ENCODE assay signal across 8 cellular contexts in genomic region chr14:22427771-22428228, GRCh38.
DNase-seq lines count a peak whose midpoint lies in the region; ATAC-seq and TF ChIP-seq lines count a peak whose summit lies in the region.

No MANE protein-coding gene starts in this region.

- H3K36me3 Mint-ChIP-seq in CD14-positive monocyte = peaks cover 0 to 4% of the 10 kb centered on the region in 2 donors
- H3K36me3 Mint-ChIP-seq in CD8-positive, alpha-beta T cell = no peaks in the 10 kb centered on the region
- H3K36me3 Mint-ChIP-seq in activated T-helper 1 cell treated with anti-CD3 and anti-CD28 coated beads, Interleukin-12 subunit alpha, Interleukin-12 subunit beta, Interleukin-2, Interleukin-4 antibody, amounts not matched to agents 30 ng/mL and 10 ng/mL and 1 ng/mL, durations not matched to agents 14 hours and 24 hours and 36 hours (ENCODE audit: low read depth) = no peaks in the 10 kb centered on the region

- no peak overlapping the region for H3K27ac ChIP-seq in fibroblast of lung (ENCODE audit: insufficient read depth, low read length)
- H3K27ac ChIP-seq in CD8-positive, alpha-beta T cell (ENCODE audit: low read depth, low read length) = no peak overlapping the region

- H3K27ac Mint-ChIP-seq in CD14-positive monocyte = peak overlapping the region; percentile 84 to 94 (median 92)
- no peak overlapping the region for H3K27ac Mint-ChIP-seq in CD8-positive, alpha-beta T cell
- no peak overlapping the region for H3K27ac Mint-ChIP-seq in activated T-helper 1 cell treated with anti-CD3 and anti-CD28 coated beads, Interleukin-12 subunit alpha, Interleukin-12 subunit beta, Interleukin-2, Interleukin-4 antibody, amounts not matched to agents 30 ng/mL and 10 ng/mL and 1 ng/mL, durations not matched to agents 14 hours and 24 hours and 36 hours

- no peak overlapping the region for H3K9ac ChIP-seq in fibroblast of lung (ENCODE audit: insufficient read depth, low read length)

- peaks cover 64% of the 10 kb centered on the region for H3K4me1 Mint-ChIP-seq in CD14-positive monocyte
- no peaks in the 10 kb centered on the region for H3K4me1 Mint-ChIP-seq in CD8-positive, alpha-beta T cell (ENCODE audit: low read depth)
- H3K4me1 Mint-ChIP-seq in activated T-helper 1 cell treated with anti-CD3 and anti-CD28 coated beads, Interleukin-12 subunit alpha, Interleukin-12 subunit beta, Interleukin-2, Interleukin-4 antibody, amounts not matched to agents 30 ng/mL and 10 ng/mL and 1 ng/mL, durations not matched to agents 14 hours and 24 hours and 36 hours (ENCODE audit: low read depth) = no peaks in the 10 kb centered on the region

- H3K36me3 ChIP-seq in fibroblast of lung (ENCODE audit: control insufficient read depth, insufficient read depth, low read length) (no peaks in the 10 kb centered on the region), neuron (ENCODE audit: insufficient read depth, low read length) (no peaks in the 10 kb centered on the region)
- H3K36me3 ChIP-seq in CD8-positive, alpha-beta T cell (ENCODE audit: insufficient read depth, low read length) = no peaks in the 10 kb centered on the region

- ATAC-seq in CD8-positive, alpha-beta T cell = no peak

- intact Hi-C loops in CD14-positive monocyte (cut with micrococcal nuclease) = no loop called here
- intact Hi-C loops in CD8-positive, alpha-beta T cell (cut with DNase I, micrococcal nuclease) = no loop called here
- intact Hi-C loops in activated T-helper 1 cell treated with anti-CD3 and anti-CD28 coated beads, Interleukin-12 subunit alpha, Interleukin-12 subunit beta, Interleukin-2, Interleukin-4 antibody, amounts not matched to agents 30 ng/mL and 10 ng/mL and 1 ng/mL, durations not matched to agents 14 hours and 24 hours and 36 hours (cut with micrococcal nuclease) = no loop called here

- H2AFZ ChIP-seq in fibroblast of lung (ENCODE audit: low read length) (no peak overlapping the region), neuron (ENCODE audit: low read depth, low read length) (no peak overlapping the region)

- H3K27me3 Mint-ChIP-seq in CD14-positive monocyte (ENCODE audit: low read depth in 3 of 3) = peaks cover 0 to 1% (median 0%) of the 10 kb centered on the region in 3 donors
- H3K27me3 Mint-ChIP-seq in CD8-positive, alpha-beta T cell (ENCODE audit: low read depth) = no peaks in the 10 kb centered on the region
- no peaks in the 10 kb centered on the region for H3K27me3 Mint-ChIP-seq in activated T-helper 1 cell treated with anti-CD3 and anti-CD28 coated beads, Interleukin-12 subunit alpha, Interleukin-12 subunit beta, Interleukin-2, Interleukin-4 antibody, amounts not matched to agents 30 ng/mL and 10 ng/mL and 1 ng/mL, durations not matched to agents 14 hours and 24 hours and 36 hours (ENCODE audit: insufficient read depth)

- peak overlapping the region; percentile 48 for H3K4me2 ChIP-seq in fibroblast of lung (ENCODE audit: extremely low read depth, insufficient read depth, low read length)

- H3K27me3 ChIP-seq in fibroblast of lung (ENCODE audit: control insufficient read depth, insufficient read depth, low read length) = peaks cover 6% of the 10 kb centered on the region
- H3K27me3 ChIP-seq in neuron (ENCODE audit: insufficient read depth, low read length) = no peaks in the 10 kb centered on the region
- H3K27me3 ChIP-seq in CD8-positive, alpha-beta T cell (ENCODE audit: insufficient read depth, low read length) = no peaks in the 10 kb centered on the region

- no peaks in the 10 kb centered on the region for H3K9me3 Mint-ChIP-seq in CD14-positive monocyte
- no peaks in the 10 kb centered on the region for H3K9me3 Mint-ChIP-seq in CD8-positive, alpha-beta T cell
- no peaks in the 10 kb centered on the region for H3K9me3 Mint-ChIP-seq in activated T-helper 1 cell treated with anti-CD3 and anti-CD28 coated beads, Interleukin-12 subunit alpha, Interleukin-12 subunit beta, Interleukin-2, Interleukin-4 antibody, amounts not matched to agents 30 ng/mL and 10 ng/mL and 1 ng/mL, durations not matched to agents 14 hours and 24 hours and 36 hours

- H3K79me2 ChIP-seq in fibroblast of lung (ENCODE audit: control insufficient read depth, insufficient read depth, low read length) = no peaks in the 10 kb centered on the region

- peak; percentile 52 for DNase-seq in CD14-positive monocyte (ENCODE audit: low spot score)
- DNase-seq in OCI-M1 (lab: John Stamatoyannopoulos, UW) = peak; percentile 92
- DNase-seq in fibroblast of lung (ENCODE audit: low read depth in 2 of 2) = peak; percentile 68 to 88
- DNase-seq in CD8-positive, alpha-beta T cell = no peak
- DNase-seq in activated T-helper 1 cell treated with anti-CD3 and anti-CD28 coated beads, Interleukin-12 subunit alpha, Interleukin-12 subunit beta, Interleukin-2, Interleukin-4 antibody, amounts not matched to agents 30 ng/mL and 10 ng/mL and 1 ng/mL, durations not matched to agents 14 hours and 24 hours and 36 hours (ENCODE audit: low spot score) = no peak
- no peak for DNase-seq in NCI-H82 (lab: John Stamatoyannopoulos, UW)
- DNase-seq in GOT3 (lab: John Stamatoyannopoulos, UW) = no peak

- POLR2A ChIA-PET in CD8-positive, alpha-beta T cell (lab: Charles Lee) = no interaction called here

- H3K4me3 ChIP-seq in fibroblast of lung (replicated peaks in 1 of 4; ENCODE audit: control extremely low read depth in 1 of 4, insufficient read depth in 1 of 4, low read depth in 3 of 4, low read length in 4 of 4) (peak overlapping the region in 1 of 4 experiments; percentile 22), neuron (ENCODE audit: low read length) (peak overlapping the region; percentile 43)
- H3K4me3 ChIP-seq in CD8-positive, alpha-beta T cell (ENCODE audit: low read depth, low read length) = no peak overlapping the region

- no peaks in the 10 kb centered on the region for H4K20me1 ChIP-seq in fibroblast of lung (ENCODE audit: control insufficient read depth, extremely low read depth, insufficient read depth, low read length)

- CTCF ChIA-PET in CD8-positive, alpha-beta T cell (lab: Charles Lee) = no interaction called here

- no peak for TF ChIP-seq CTCF in CD14-positive monocyte (IDR thresholded peaks at IDR 0.05)
- TF ChIP-seq CTCF in fibroblast of lung (conservative IDR thresholded peaks at IDR 0.05 in 1 of 2, IDR thresholded peaks at IDR 0.05 in 1 of 2; ENCODE audit: low read depth in 1 of 2, low read length in 2 of 2) = no peak
- TF ChIP-seq CTCF in CD8-positive, alpha-beta T cell (IDR thresholded peaks at IDR 0.05) = no peak

- peak overlapping the region; percentile 68 to 92 for H3K4me3 Mint-ChIP-seq in CD14-positive monocyte
- H3K4me3 Mint-ChIP-seq in CD8-positive, alpha-beta T cell = no peak overlapping the region
- no peak overlapping the region for H3K4me3 Mint-ChIP-seq in activated T-helper 1 cell treated with anti-CD3 and anti-CD28 coated beads, Interleukin-12 subunit alpha, Interleukin-12 subunit beta, Interleukin-2, Interleukin-4 antibody, amounts not matched to agents 30 ng/mL and 10 ng/mL and 1 ng/mL, durations not matched to agents 14 hours and 24 hours and 36 hours

- H3K9me3 ChIP-seq in fibroblast of lung (ENCODE audit: control insufficient read depth, insufficient read depth, low read depth, low read length) = no peaks in the 10 kb centered on the region
- H3K9me3 ChIP-seq in neuron (ENCODE audit: low read length) = no peaks in the 10 kb centered on the region
- no peaks in the 10 kb centered on the region for H3K9me3 ChIP-seq in CD8-positive, alpha-beta T cell (ENCODE audit: low read length)

- H3K4me1 ChIP-seq in fibroblast of lung (ENCODE audit: control insufficient read depth, extremely low read depth, insufficient read depth, low read length) (no peaks in the 10 kb centered on the region), neuron (ENCODE audit: insufficient read depth, low read length) (peaks cover 41% of the 10 kb centered on the region)
- H3K4me1 ChIP-seq in CD8-positive, alpha-beta T cell (ENCODE audit: insufficient read depth, low read length) = no peaks in the 10 kb centered on the region

Comparison
In these comparisons a context has a peak if more than half of its experiments do, and no peak if none do; other contexts are left out.
1. DNase-seq: peak in CD14-positive monocyte (single experiment), OCI-M1 (single experiment) and fibroblast of lung (2 of 2); none in CD8-positive, alpha-beta T cell (0 of 7), activated T-helper 1 cell treated with anti-CD3 and anti-CD28 coated beads, Interleukin-12 subunit alpha, Interleukin-12 subunit beta, Interleukin-2, Interleukin-4 antibody, amounts not matched to agents 30 ng/mL and 10 ng/mL and 1 ng/mL, durations not matched to agents 14 hours and 24 hours and 36 hours (single experiment), NCI-H82 (single experiment) and GOT3 (single experiment).
2. H3K27ac Mint-ChIP-seq: peak in CD14-positive monocyte (7 of 7); none in CD8-positive, alpha-beta T cell (single experiment) and activated T-helper 1 cell treated with anti-CD3 and anti-CD28 coated beads, Interleukin-12 subunit alpha, Interleukin-12 subunit beta, Interleukin-2, Interleukin-4 antibody, amounts not matched to agents 30 ng/mL and 10 ng/mL and 1 ng/mL, durations not matched to agents 14 hours and 24 hours and 36 hours (single experiment).
3. H3K4me3 Mint-ChIP-seq: peak in CD14-positive monocyte (2 of 2); none in CD8-positive, alpha-beta T cell (single experiment) and activated T-helper 1 cell treated with anti-CD3 and anti-CD28 coated beads, Interleukin-12 subunit alpha, Interleukin-12 subunit beta, Interleukin-2, Interleukin-4 antibody, amounts not matched to agents 30 ng/mL and 10 ng/mL and 1 ng/mL, durations not matched to agents 14 hours and 24 hours and 36 hours (single experiment).